9 cellular contexts compared by ENCODE assay signal in the genomic region with DNA sequence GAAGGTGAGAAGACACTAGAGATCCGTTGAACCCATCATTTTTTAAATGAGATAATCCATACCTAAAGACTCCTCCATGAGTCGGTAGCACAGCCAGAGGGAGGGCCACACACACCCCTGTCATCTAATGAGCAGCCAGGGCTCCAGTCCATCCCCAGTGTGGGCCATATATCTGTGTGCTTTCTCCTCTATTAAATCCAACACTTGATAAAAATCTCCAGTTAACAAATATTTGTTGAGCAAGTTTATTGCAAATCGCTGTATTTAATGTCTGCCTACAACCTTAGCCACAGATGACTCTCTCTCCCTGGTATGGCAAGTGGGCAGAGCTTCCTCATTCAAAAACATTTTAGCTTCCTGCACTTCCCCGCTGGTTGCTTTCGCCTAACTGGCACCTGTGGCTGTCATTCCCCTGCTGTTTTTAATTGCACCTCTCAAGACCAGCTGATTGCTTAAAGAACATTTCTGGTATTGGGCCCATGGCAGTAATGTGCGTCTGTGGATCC.
DNase-seq lines count a peak whose midpoint lies in the region; ATAC-seq and TF ChIP-seq lines count a peak whose summit lies in the region.
"Had no signal": no experiment of that assay in that cellular context is flagged by ENCODE, and none has a peak within 500 bp of the region (broad histone marks: within the 10 kb centered on the region; RNA-seq: fewer than 3 reads in every experiment).

No MANE protein-coding gene starts in this region.

- in situ Hi-C loops in G401 (cut with HindIII; ENCODE audit: low sequenced_read_pairs), result no loop called here

- TF ChIP-seq POLR2A in upper lobe of left lung (IDR thresholded peaks at IDR 0.05), result no peak

- H3K27me3 Mint-ChIP-seq in activated naive CD4-positive, alpha-beta T cell treated with anti-CD3 and anti-CD28 coated beads, Interleukin-2, amount 50 U/mL, for 24 hours, result no peaks in the 10 kb centered on the region

- H3K4me3 ChIP-seq in SJCRH30 (no peak overlapping the region), upper lobe of left lung (no peak overlapping the region)

- no peak for TF ChIP-seq CTCF in upper lobe of left lung (IDR thresholded peaks at IDR 0.05)

- no peak for TF ChIP-seq EP300 in upper lobe of left lung (IDR thresholded peaks at IDR 0.05)

- H3K36me3 ChIP-seq in SJCRH30 (no peaks in the 10 kb centered on the region), upper lobe of left lung (no peaks in the 10 kb centered on the region)
- H3K36me3 ChIP-seq: neutrophil had no signal

- H3K27ac ChIP-seq in SJCRH30 (peak overlapping the region; percentile 82), upper lobe of left lung (peak overlapping the region; percentile 70 to 82 (median 78))
- H3K27ac ChIP-seq: neutrophil had no signal

- H3K9me3 Mint-ChIP-seq in activated naive CD4-positive, alpha-beta T cell treated with anti-CD3 and anti-CD28 coated beads, Interleukin-2, amount 50 U/mL, for 24 hours, result no peaks in the 10 kb centered on the region

- peak; percentile 27 to 74 for ATAC-seq in upper lobe of left lung (ENCODE audit: low FRiP score in 2 of 2)
- ATAC-seq in HG02763 (IDR thresholded peaks at IDR 0.05; ENCODE audit: unreplicated experiment), result no peak

- peak overlapping the region; percentile 71 for H3K27ac Mint-ChIP-seq in activated naive CD4-positive, alpha-beta T cell treated with anti-CD3 and anti-CD28 coated beads, Interleukin-2, amount 50 U/mL, for 24 hours

- H3K27me3 ChIP-seq in SJCRH30, result no peaks in the 10 kb centered on the region
- H3K27me3 ChIP-seq in upper lobe of left lung, result no peaks in the 10 kb centered on the region

- peaks cover 1% of the 10 kb centered on the region for H3K36me3 Mint-ChIP-seq in activated naive CD4-positive, alpha-beta T cell treated with anti-CD3 and anti-CD28 coated beads, Interleukin-2, amount 50 U/mL, for 24 hours

- DNase-seq in activated naive CD4-positive, alpha-beta T cell (lab: John Stamatoyannopoulos, UW), result no peak
- DNase-seq in SJCRH30 (peak; percentile 86 to 92), fibroblast of peridontal ligament (ENCODE audit: extremely low read depth) (peak; percentile 51), upper lobe of left lung (peak in 1 of 2 donors; percentile 75), G401 (ENCODE audit: low spot score) (no peak), cerebellum (ENCODE audit: low spot score) (no peak)

- H3K4me3 Mint-ChIP-seq in activated naive CD4-positive, alpha-beta T cell treated with anti-CD3 and anti-CD28 coated beads, Interleukin-2, amount 50 U/mL, for 24 hours, result peak overlapping the region; percentile 54

- H3K4me1 ChIP-seq in SJCRH30 (peaks cover 60% of the 10 kb centered on the region), upper lobe of left lung (peaks cover 57 to 75% (median 59%) of the 10 kb centered on the region in 4 donors)

- 50 to 62% methylated on average over 6 of the region's 6 CpGs for WGBS in upper lobe of left lung, 2 donors

- H3K9me3 ChIP-seq in SJCRH30 (replicated peaks) (no peaks in the 10 kb centered on the region), upper lobe of left lung (no peaks in the 10 kb centered on the region)
- H3K9me3 ChIP-seq: neutrophil had no signal

- peaks cover 87% of the 10 kb centered on the region for H3K4me1 Mint-ChIP-seq in activated naive CD4-positive, alpha-beta T cell treated with anti-CD3 and anti-CD28 coated beads, Interleukin-2, amount 50 U/mL, for 24 hours

Comparison
In these comparisons a context has a peak if more than half of its experiments do, and no peak if none do; other contexts are left out.
1. DNase-seq: peak in SJCRH30 (2 of 2) and fibroblast of peridontal ligament (single experiment); none in activated naive CD4-positive, alpha-beta T cell (0 of 4), G401 (single experiment) and cerebellum (single experiment).